In genomic region chr2:193695367-193695766, GRCh38 we compare ENCODE assay signal across 8 cellular contexts.
DNase-seq lines count a peak whose midpoint lies in the region; ATAC-seq and TF ChIP-seq lines count a peak whose summit lies in the region.

No MANE protein-coding gene starts in this region.

- no peaks in the 10 kb centered on the region for H3K4me1 ChIP-seq in mucosa of descending colon (ENCODE audit: low read depth)

- H3K4me3 ChIP-seq in fibroblast of the aortic adventitia (ENCODE audit: low read depth, low read length) (no peak overlapping the region), mucosa of descending colon (no peak overlapping the region)

- TF ChIP-seq CTCF in GM13977 (IDR thresholded peaks at IDR 0.05; ENCODE audit: extremely low read depth, insufficient read depth, missing control alignments): peak; percentile 37
- TF ChIP-seq CTCF in fibroblast of the aortic adventitia (IDR thresholded peaks at IDR 0.05; ENCODE audit: insufficient read depth, low read length): peak; percentile 65
- no peak for TF ChIP-seq CTCF in mucosa of descending colon (IDR thresholded peaks at IDR 0.05)

- ATAC-seq in HG02938 (IDR thresholded peaks at IDR 0.05; ENCODE audit: unreplicated experiment) (peak; percentile 68), mucosa of descending colon (no peak)

- intact Hi-C loops in mucosa of descending colon (cut with DNase I, micrococcal nuclease): no loop called here

- peak; percentile 5 for DNase-seq in GM13977 (ENCODE audit: low spot score)
- DNase-seq in NCI-H774 (lab: John Stamatoyannopoulos, UW): peak; percentile 4
- peak; percentile 75 for DNase-seq in fibroblast of the aortic adventitia (ENCODE audit: low read depth)
- DNase-seq in GM19238 (ENCODE audit: insufficient read length, low spot score): no peak
- no peak for DNase-seq in NCI-H1105 treated with DMSO at 0.1 percent for 48 hours (lab: John Stamatoyannopoulos, UW)
- DNase-seq in activated naive CD4-positive, alpha-beta T cell treated with Interleukin-2 at 50 U/mL for 16 hours: no peak
- DNase-seq in mucosa of descending colon: no peak

- no peaks in the 10 kb centered on the region for H3K36me3 ChIP-seq in mucosa of descending colon (ENCODE audit: low read depth)

- no peaks in the 10 kb centered on the region for H3K9me3 ChIP-seq in mucosa of descending colon

- in situ Hi-C loops in GM13977 (cut with MboI; ENCODE audit: low pct_unique_long_range_greater_than_20kb, low sequenced_read_pairs, unreplicated experiment): no loop called here

Comparison
In these comparisons a context has a peak if more than half of its experiments do, and no peak if none do; other contexts are left out.
1. DNase-seq: peak in GM13977 (single experiment), NCI-H774 (single experiment) and fibroblast of the aortic adventitia (single experiment); none in GM19238 (single experiment), NCI-H1105 treated with DMSO at 0.1 percent for 48 hours (single experiment), activated naive CD4-positive, alpha-beta T cell treated with Interleukin-2 at 50 U/mL for 16 hours (single experiment) and mucosa of descending colon (0 of 3).